26 cellular contexts compared by ENCODE assay signal in genomic region chr20:62229667-62230066, GRCh38. TPM values are rescaled to one million over a fixed set of nuclear protein-coding genes. Genes with fewer than 3 reads are reported as not detected.
"Had no signal": no experiment of that assay in that cellular context is flagged by ENCODE, and none has a peak within 500 bp of the region (broad histone marks: within the 10 kb centered on the region; RNA-seq: fewer than 3 reads in every experiment).

No MANE protein-coding gene starts in this region.

- H2AFZ ChIP-seq: PC-9 had no signal

- H3K4me1 ChIP-seq: Peyer's patch, SJCRH30 had no signal

- H3K36me3 ChIP-seq: MG63, Peyer's patch, SJCRH30 had no signal

- H3K27ac ChIP-seq: PC-9, Peyer's patch, SJCRH30 had no signal

- H3K4me2 ChIP-seq: PC-9 had no signal

- H3K4me3 ChIP-seq: MG63, PC-9, Peyer's patch, SJCRH30 had no signal

- H3K9me3 ChIP-seq: Peyer's patch, SJCRH30 had no signal

- ATAC-seq: Right ventricle myocardium inferior, SK-N-SH treated with all-trans-retinoic acid at 6 μM for 48 hours had no signal

- DNase-seq: Karpas-422, KG1, MG63, NCI-H1092, NCI-H1105 treated with DMSO at 0.1 percent for 48 hours, NCI-H1417 treated with DMSO at 0.1 percent for 48 hours, NCI-H146, NCI-H1694 treated with DMSO at 0.1 percent for 48 hours, NCI-H1930, NCI-H2081, NCI-H2107, NCI-H226, NCI-H446, NCI-H510A, NCI-H524 treated with DMSO at 0.1 percent for 48 hours, NCI-H69, NCI-H774, OCI-M1, PC-9, Peyer's patch, SHP77 treated with DMSO at 0.1 percent for 48 hours, SJCRH30 had no signal

- H3K27me3 ChIP-seq: Peyer's patch had no signal

RNA-seq across cellular contexts. Expression of gene HRH3, which starts 9.6 kb away (rescaled TPM):
- total RNA-seq: HT1080, PC-9, Right ventricle myocardium inferior, RPMI7951, SJCRH30 had no signal
